ENCODE assay signal across 20 cellular contexts in genomic region chr15:83626171-83626802, GRCh38. TPM values are rescaled to one million over a fixed set of nuclear protein-coding genes. Genes with fewer than 3 reads are reported as not detected.
DNase-seq lines count a peak whose midpoint lies in the region; ATAC-seq and TF ChIP-seq lines count a peak whose summit lies in the region.
"Had no signal": no experiment of that assay in that cellular context is flagged by ENCODE, and none has a peak within 500 bp of the region (broad histone marks: within the 10 kb centered on the region; RNA-seq: fewer than 3 reads in every experiment).

No MANE protein-coding gene starts in this region.

- H3K9ac ChIP-seq in GM23248 = no peak overlapping the region

- H3K36me3 ChIP-seq in GM23248 (ENCODE audit: low read depth) = no peaks in the 10 kb centered on the region
- H3K36me3 ChIP-seq in mesodermal cell (ENCODE audit: control insufficient read depth, insufficient read depth, low read length) = no peaks in the 10 kb centered on the region
- H3K36me3 ChIP-seq in testis (ENCODE audit: low read depth, missing control alignments) = no peaks in the 10 kb centered on the region
- H3K36me3 ChIP-seq: prostate gland, thoracic aorta had no signal

- intact Hi-C loops in testis (cut with DNase I; ENCODE audit: low total_unique reads) = no loop called here

- no peaks in the 10 kb centered on the region for H3K4me1 ChIP-seq in GM23248 (ENCODE audit: insufficient read depth)
- no peaks in the 10 kb centered on the region for H3K4me1 ChIP-seq in mesodermal cell (ENCODE audit: control insufficient read depth, insufficient read depth, low read length, poor library complexity, severe bottlenecking)
- H3K4me1 ChIP-seq in testis = no peaks in the 10 kb centered on the region
- H3K4me1 ChIP-seq: prostate gland had no signal

- H3K9me3 ChIP-seq in GM23248 (ENCODE audit: low read depth) = no peaks in the 10 kb centered on the region
- peaks cover 6% of the 10 kb centered on the region for H3K9me3 ChIP-seq in mesodermal cell (ENCODE audit: control insufficient read depth, low read length)
- no peaks in the 10 kb centered on the region for H3K9me3 ChIP-seq in testis
- H3K9me3 ChIP-seq: prostate gland, thoracic aorta had no signal

- H3F3A ChIP-seq in GM23248 (ENCODE audit: insufficient read depth) = no peaks in the 10 kb centered on the region

- no peak overlapping the region for H3K4me2 ChIP-seq in GM23248 (ENCODE audit: unreplicated experiment)

- TF ChIP-seq POLR2A in testis (IDR thresholded peaks at IDR 0.05) = no peak

- H2AFZ ChIP-seq in GM23248 = no peak overlapping the region

- no peak for TF ChIP-seq CTCF in choroid plexus epithelial cell (conservative IDR thresholded peaks at IDR 0.05; ENCODE audit: low read depth, low read length)
- no peak for TF ChIP-seq CTCF in testis (IDR thresholded peaks at IDR 0.05)

- WGBS in GM23248 (ENCODE audit: low coverage in 1 of 2, low lambda C conversion rate in 2 of 2, missing lambda C conversion rate in 2 of 2), 2 experiments = 10 to 15% methylated on average over 2 of the region's 2 CpGs
- WGBS in mesodermal cell (ENCODE audit: insufficient coverage in 2 of 2), 2 experiments = 40 to 89% methylated on average over 1 of the region's 2 CpGs
- WGBS in testis, 2 donors = 73 to 86% methylated on average over 2 of the region's 2 CpGs

- no peaks in the 10 kb centered on the region for H3K9me2 ChIP-seq in GM23248 (ENCODE audit: insufficient read depth)

- no peaks in the 10 kb centered on the region for H3K79me2 ChIP-seq in GM23248 (ENCODE audit: insufficient read depth)

- H3K27ac ChIP-seq in GM23248 (no peak overlapping the region), mesodermal cell (ENCODE audit: low read depth, low read length, severe bottlenecking) (peak overlapping the region; percentile 18), testis (no peak overlapping the region)
- H3K27ac ChIP-seq: dorsolateral prefrontal cortex, HL-60, prostate gland, thoracic aorta had no signal

- H3K27me3 ChIP-seq in GM23248 (replicated peaks; ENCODE audit: insufficient read depth) = no peaks in the 10 kb centered on the region
- no peaks in the 10 kb centered on the region for H3K27me3 ChIP-seq in testis
- H3K27me3 ChIP-seq: dorsolateral prefrontal cortex had no signal

- peak; percentile 3 for DNase-seq in GM23248
- DNase-seq in OCI-M1 (lab: John Stamatoyannopoulos, UW) = peak; percentile 12
- peak; percentile 63 for DNase-seq in choroid plexus epithelial cell (ENCODE audit: low read depth)
- DNase-seq in testis = no peak
- no peak for DNase-seq in dermis blood vessel endothelial cell
- DNase-seq: activated CD4-positive, alpha-beta T cell treated with anti-CD3 and anti-CD28 coated beads, Interleukin-2, amount 50 U/mL, for 1 hour; activated effector memory CD4-positive, alpha-beta T cell treated with anti-CD3 and anti-CD28 coated beads, Interleukin-2, amount 50 U/mL, for 16 hours; C1 segment of cervical spinal cord; DMS53; dorsolateral prefrontal cortex; Karpas-422; naive B cell; NCI-H1417 treated with DMSO at 0.1 percent for 48 hours; NCI-H510A; stimulated activated CD4-positive, alpha-beta T cell treated with anti-CD3 and anti-CD28 coated beads, Interleukin-15, amount 100 ng/mL, for 24 hours had no signal

- H3K4me3 ChIP-seq in GM23248 (no peak overlapping the region), choroid plexus epithelial cell (ENCODE audit: low read depth, low read length) (no peak overlapping the region), mesodermal cell (ENCODE audit: extremely low read depth, insufficient read depth, low read length, poor library complexity, severe bottlenecking) (no peak overlapping the region), testis (no peak overlapping the region)
- H3K4me3 ChIP-seq: dorsolateral prefrontal cortex, prostate gland, thoracic aorta had no signal

- in situ Hi-C loops in GM23248 (cut with MboI) = no loop called here

- ATAC-seq in HG03571 (IDR thresholded peaks at IDR 0.05; ENCODE audit: unreplicated experiment) = no peak

- no peaks in the 10 kb centered on the region for H4K20me1 ChIP-seq in GM23248 (ENCODE audit: insufficient read depth)

RNA-seq across cellular contexts. Expression of gene ADAMTSL3, which starts 27.6 kb away (rescaled TPM):
- total RNA-seq in GM23248 (2014; rRNA removed; shearing (Covaris generic)) = not detected in 2 replicates
- polyA plus RNA-seq in GM23248 (2016; fragmentation: Nextera tagmentation; extraction: Ambion mirVana) = not detected in 2 replicates
- 3.6 TPM for polyA plus RNA-seq in mesodermal cell (2013, experiment 1 of 2)
- 3.1 TPM for polyA plus RNA-seq in mesodermal cell (2013, experiment 2 of 2)
- 10 to 100 TPM in 1 of 2 donors, 1 to 10 TPM in 1; 9.4 to 16.4 TPM for total RNA-seq in testis
- polyA plus RNA-seq in testis (ENCODE audit: insufficient read depth, low read depth, low replicate concordance) = 8.6 TPM
- 6.0 and 15.1 TPM in 2 replicates for total RNA-seq in dermis blood vessel endothelial cell

Comparison
In these comparisons a context has a peak if more than half of its experiments do, and no peak if none do; other contexts are left out.
1. DNase-seq: peak in GM23248 (single experiment), OCI-M1 (single experiment) and choroid plexus epithelial cell (single experiment); none in testis (single experiment) and dermis blood vessel endothelial cell (single experiment).